In the genomic region with DNA sequence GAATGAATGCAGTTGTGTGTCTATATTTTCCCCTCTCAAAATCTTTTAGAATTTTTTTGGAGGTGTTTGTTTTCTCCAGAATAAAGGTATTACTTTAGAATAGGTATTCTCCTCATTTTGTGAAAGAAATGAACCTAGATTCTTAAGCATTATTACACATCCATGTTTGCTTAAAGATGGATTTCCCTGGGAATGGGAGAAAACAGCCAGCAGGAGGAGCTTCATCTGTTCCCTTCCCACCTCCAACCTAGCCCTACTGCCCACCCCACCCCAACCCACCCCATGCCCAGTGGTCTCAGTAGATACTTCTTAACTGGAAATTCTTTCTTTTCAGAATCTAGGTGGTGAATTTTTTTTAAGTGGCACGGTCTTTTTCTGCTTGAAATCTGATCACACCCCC, we compare ENCODE assay signal across 2 cellular contexts.
TF ChIP-seq lines count a peak whose summit lies in the region.

No MANE protein-coding gene starts in this region.

TF ChIP-seq in IMR-90, 13 proteins besides CTCF, POLR2A, EP300 and RAD21:
- TF ChIP-seq, protein P1, sequence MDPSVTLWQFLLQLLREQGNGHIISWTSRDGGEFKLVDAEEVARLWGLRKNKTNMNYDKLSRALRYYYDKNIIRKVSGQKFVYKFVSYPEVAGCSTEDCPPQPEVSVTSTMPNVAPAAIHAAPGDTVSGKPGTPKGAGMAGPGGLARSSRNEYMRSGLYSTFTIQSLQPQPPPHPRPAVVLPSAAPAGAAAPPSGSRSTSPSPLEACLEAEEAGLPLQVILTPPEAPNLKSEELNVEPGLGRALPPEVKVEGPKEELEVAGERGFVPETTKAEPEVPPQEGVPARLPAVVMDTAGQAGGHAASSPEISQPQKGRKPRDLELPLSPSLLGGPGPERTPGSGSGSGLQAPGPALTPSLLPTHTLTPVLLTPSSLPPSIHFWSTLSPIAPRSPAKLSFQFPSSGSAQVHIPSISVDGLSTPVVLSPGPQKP (IDR thresholded peaks at IDR 0.05; ENCODE audit: borderline replicate concordance, low read depth, low read length): no peak
- TF ChIP-seq CHD1 (IDR thresholded peaks at IDR 0.05; ENCODE audit: low read depth, low read length) (no peak), USF2 (IDR thresholded peaks at IDR 0.05; ENCODE audit: low read depth, low read length) (no peak), FOS (IDR thresholded peaks at IDR 0.05; ENCODE audit: low read depth, low read length) (no peak), RCOR1 (IDR thresholded peaks at IDR 0.05; ENCODE audit: insufficient replicate concordance, low read length) (no peak), NFE2L2 (IDR thresholded peaks at IDR 0.05; ENCODE audit: low read depth, low read length) (no peak), CEBPB (IDR thresholded peaks at IDR 0.05; ENCODE audit: low read depth, low read length) (no peak), MXI1 (IDR thresholded peaks at IDR 0.05; ENCODE audit: borderline replicate concordance, low read depth, low read length) (no peak), RFX5 (IDR thresholded peaks at IDR 0.05; ENCODE audit: low read depth, low read length) (no peak), SMC3 (IDR thresholded peaks at IDR 0.05; ENCODE audit: low read depth, low read length) (no peak)

TF ChIP-seq in H1, 55 proteins besides CTCF, POLR2A, EP300 and RAD21:
- TF ChIP-seq RNF2 (IDR thresholded peaks at IDR 0.05; ENCODE audit: borderline replicate concordance, low read depth, low read length, missing control alignments, poor library complexity, severe bottlenecking): no peak
- TF ChIP-seq CHD2 (IDR thresholded peaks at IDR 0.05; ENCODE audit: low read length): no peak
- no peak for TF ChIP-seq YY1 (IDR thresholded peaks at IDR 0.05; ENCODE audit: low read depth, low read length)
- TF ChIP-seq BCL11A (IDR thresholded peaks at IDR 0.05; ENCODE audit: low read depth in 2 of 2, low read length in 2 of 2): no peak
- TF ChIP-seq SUZ12 (IDR thresholded peaks at IDR 0.05; ENCODE audit: low read length): no peak
